10 cellular contexts compared by ENCODE assay signal in genomic region chr3:47227678-47228077, GRCh38. TPM values are rescaled to one million over a fixed set of nuclear protein-coding genes. Genes with fewer than 3 reads are reported as not detected.
DNase-seq lines count a peak whose midpoint lies in the region; ATAC-seq and TF ChIP-seq lines count a peak whose summit lies in the region.
"Had no signal": no experiment of that assay in that cellular context is flagged by ENCODE, and none has a peak within 500 bp of the region (broad histone marks: within the 10 kb centered on the region; RNA-seq: fewer than 3 reads in every experiment).

No MANE protein-coding gene starts in this region.

- H3K27ac Mint-ChIP-seq in T-helper 17 cell (peak overlapping the region; percentile 75), mesothelial cell of epicardium (no peak overlapping the region)
- H3K27ac Mint-ChIP-seq: activated naive CD8-positive, alpha-beta T cell had no signal

- peak; percentile 66 for ATAC-seq in GM18909 (IDR thresholded peaks at IDR 0.05; ENCODE audit: poor library complexity, unreplicated experiment)
- peak; percentile 73 for ATAC-seq in HG02884 (IDR thresholded peaks at IDR 0.05; ENCODE audit: unreplicated experiment)
- peak; percentile 50 for ATAC-seq in T-helper 17 cell
- ATAC-seq in sciatic nerve, result peak; percentile 60
- no peak for ATAC-seq in HG03571 (IDR thresholded peaks at IDR 0.05; ENCODE audit: unreplicated experiment)

- no peak for TF ChIP-seq CTCF in mesothelial cell of epicardium (IDR thresholded peaks at IDR 0.05; ENCODE audit: unreplicated experiment)

- H3K9me3 Mint-ChIP-seq in mesothelial cell of epicardium, result no peaks in the 10 kb centered on the region

- H3K4me3 Mint-ChIP-seq in T-helper 17 cell (no peak overlapping the region), mesothelial cell of epicardium (no peak overlapping the region)
- H3K4me3 Mint-ChIP-seq: activated naive CD8-positive, alpha-beta T cell had no signal

- H3K9me3 ChIP-seq in T-helper 17 cell (ENCODE audit: control insufficient read depth, low read length, poor library complexity, severe bottlenecking), result no peaks in the 10 kb centered on the region
- H3K9me3 ChIP-seq: esophagus muscularis mucosa had no signal

- H3K36me3 Mint-ChIP-seq in T-helper 17 cell (ENCODE audit: low read depth), result no peaks in the 10 kb centered on the region
- H3K36me3 Mint-ChIP-seq in mesothelial cell of epicardium, result peaks cover 3% of the 10 kb centered on the region
- H3K36me3 Mint-ChIP-seq: activated naive CD8-positive, alpha-beta T cell had no signal

- DNase-seq in T-helper 17 cell (no peak), sciatic nerve (ENCODE audit: low spot score) (no peak), mesothelial cell of epicardium (ENCODE audit: low spot score in 2 of 2, unreplicated experiment in 2 of 2) (no peak), DMS79 (lab: John Stamatoyannopoulos, UW) (no peak)
- no peak for DNase-seq in activated naive CD4-positive, alpha-beta T cell treated with Interleukin-2 at 50 U/mL for 16 hours

- intact Hi-C loops in sciatic nerve (cut with DNase I), result no loop called here

- H3K27me3 Mint-ChIP-seq in T-helper 17 cell (no peaks in the 10 kb centered on the region), mesothelial cell of epicardium (ENCODE audit: low read depth) (no peaks in the 10 kb centered on the region)
- H3K27me3 Mint-ChIP-seq: activated naive CD8-positive, alpha-beta T cell had no signal

- H3K4me1 Mint-ChIP-seq in T-helper 17 cell (peaks cover 6% of the 10 kb centered on the region), mesothelial cell of epicardium (no peaks in the 10 kb centered on the region)

RNA-seq across cellular contexts. Expression of gene KIF9, which starts 54.9 kb away (rescaled TPM):
- total RNA-seq in T-helper 17 cell, result 10 to 100 TPM; 15.3 to 24.6 TPM
- total RNA-seq in sciatic nerve, result 6.5 TPM
- total RNA-seq in mesothelial cell of epicardium, result 5.8 to 6.2 TPM (median 5.9 TPM) in 3 replicates

RNA-seq across cellular contexts. Expression of gene KLHL18, which starts 55.1 kb away (rescaled TPM):
- total RNA-seq in T-helper 17 cell, result 10 to 100 TPM; 47.0 to 50.8 TPM
- 21.0 TPM for total RNA-seq in sciatic nerve
- total RNA-seq in mesothelial cell of epicardium, result 21.9 to 28.5 TPM (median 26.8 TPM) in 3 replicates
